In genomic region chr15:69167218-69167842, GRCh38 we compare ENCODE assay signal across 15 cellular contexts.
"Had no signal": no experiment of that assay in that cellular context is flagged by ENCODE, and none has a peak within 500 bp of the region (broad histone marks: within the 10 kb centered on the region; RNA-seq: fewer than 3 reads in every experiment).

No MANE protein-coding gene starts in this region.

- H3K4me3 ChIP-seq: lower lobe of right lung, tibial nerve had no signal

- H3K9me3 Mint-ChIP-seq: activated naive CD4-positive, alpha-beta T cell treated with anti-CD3 and anti-CD28 coated beads, Interleukin-2, amount 50 U/mL, for 72 hours; naive B cell; stimulated activated memory B cell treated with anti-CD40 and anti-IgM and Interleukin-4, amounts not matched to agents 10 μg/mL and 1 μg/mL and 100 μg/mL, for 72 hours; T-cell had no signal

- H3K27ac Mint-ChIP-seq: activated naive CD4-positive, alpha-beta T cell treated with anti-CD3 and anti-CD28 coated beads, Interleukin-2, amount 50 U/mL, for 72 hours; naive B cell; stimulated activated memory B cell treated with anti-CD40 and anti-IgM and Interleukin-4, amounts not matched to agents 10 μg/mL and 1 μg/mL and 100 μg/mL, for 72 hours; T-cell had no signal

- H3K27me3 Mint-ChIP-seq: stimulated activated memory B cell treated with anti-CD40 and anti-IgM and Interleukin-4, amounts not matched to agents 10 μg/mL and 1 μg/mL and 100 μg/mL, for 72 hours; T-cell had no signal

- DNase-seq: activated CD4-positive, alpha-beta T cell treated with anti-CD3 and anti-CD28 coated beads, Interleukin-2, amount 50 U/mL, for 1 hour; activated CD4-positive, CD25-positive, alpha-beta regulatory T cell; activated T-cell treated with anti-CD3 and anti-CD28 coated beads, Interleukin-2, amount 50 U/mL, for 1 hour; cerebellar nuclear complex; hypothalamus; kidney glomerular epithelial cell; lower lobe of right lung; midbrain; naive B cell; nucleus accumbens; right cardiac atrium; T-cell had no signal

- H3K4me3 Mint-ChIP-seq: naive B cell; stimulated activated memory B cell treated with anti-CD40 and anti-IgM and Interleukin-4, amounts not matched to agents 10 μg/mL and 1 μg/mL and 100 μg/mL, for 72 hours; T-cell had no signal

- H3K36me3 Mint-ChIP-seq: activated naive CD4-positive, alpha-beta T cell treated with anti-CD3 and anti-CD28 coated beads, Interleukin-2, amount 50 U/mL, for 72 hours; naive B cell; stimulated activated memory B cell treated with anti-CD40 and anti-IgM and Interleukin-4, amounts not matched to agents 10 μg/mL and 1 μg/mL and 100 μg/mL, for 72 hours had no signal

- H3K9me3 ChIP-seq: lower lobe of right lung, tibial nerve had no signal

- H3K27ac ChIP-seq: lower lobe of right lung, tibial nerve had no signal

- H3K36me3 ChIP-seq: lower lobe of right lung, tibial nerve had no signal
